ENCODE assay signal across 25 cellular contexts in genomic region chr14:42541535-42542001, GRCh38.
DNase-seq lines count a peak whose midpoint lies in the region; ATAC-seq and TF ChIP-seq lines count a peak whose summit lies in the region.
"Had no signal": no experiment of that assay in that cellular context is flagged by ENCODE, and none has a peak within 500 bp of the region (broad histone marks: within the 10 kb centered on the region; RNA-seq: fewer than 3 reads in every experiment).

No MANE protein-coding gene starts in this region.

- no peak overlapping the region for H2BK20ac ChIP-seq in IMR-90 (ENCODE audit: low read depth, low read length)

- H3K9ac ChIP-seq in IMR-90 (ENCODE audit: low read depth, low read length), result no peak overlapping the region

- dilution Hi-C loops in IMR-90 (cut with HindIII; ENCODE audit: low sequenced_read_pairs, unreplicated experiment), result no loop called here

- no peaks in the 10 kb centered on the region for H3K79me1 ChIP-seq in IMR-90 (ENCODE audit: low read depth in 1 of 2, low read length in 2 of 2)

- TF ChIP-seq RAD21 in IMR-90 (IDR thresholded peaks at IDR 0.05; ENCODE audit: low read length), result no peak

- H2BK120ac ChIP-seq in IMR-90 (ENCODE audit: low read depth, low read length), result no peak overlapping the region

- no peak overlapping the region for H3K4me3 Mint-ChIP-seq in CD8-positive, alpha-beta T cell
- H3K4me3 Mint-ChIP-seq in activated naive CD4-positive, alpha-beta T cell treated with anti-CD3 and anti-CD28 coated beads, Interleukin-2, amount 10 ng/mL, durations not matched to agents 7 days and 5 days, result no peak overlapping the region
- H3K4me3 Mint-ChIP-seq: activated naive CD4-positive, alpha-beta T cell treated with anti-CD3 and anti-CD28 coated beads, Interleukin-2, amount 50 U/mL, for 24 hours; activated T-cell treated with anti-CD3 and anti-CD28 coated beads, Interleukin-2, amount 50 U/mL, for 4 hours; immature natural killer cell had no signal

- H3K27me3 Mint-ChIP-seq in CD8-positive, alpha-beta T cell (ENCODE audit: low read depth), result no peaks in the 10 kb centered on the region
- H3K27me3 Mint-ChIP-seq in activated naive CD4-positive, alpha-beta T cell treated with anti-CD3 and anti-CD28 coated beads, Interleukin-2, amount 10 ng/mL, durations not matched to agents 7 days and 5 days, result no peaks in the 10 kb centered on the region
- H3K27me3 Mint-ChIP-seq: activated naive CD4-positive, alpha-beta T cell treated with anti-CD3 and anti-CD28 coated beads, Interleukin-2, amount 50 U/mL, for 24 hours had no signal

- H4K8ac ChIP-seq in IMR-90 (ENCODE audit: low read depth in 2 of 2, low read length in 2 of 2), result no peak overlapping the region

- H3K36me3 ChIP-seq in A673 (ENCODE audit: insufficient read depth, low read length, poor library complexity, severe bottlenecking) (no peaks in the 10 kb centered on the region), IMR-90 (ENCODE audit: control insufficient read depth, insufficient read depth, low read length) (no peaks in the 10 kb centered on the region)
- H3K36me3 ChIP-seq in CD8-positive, alpha-beta T cell (ENCODE audit: insufficient read depth, low read length), result no peaks in the 10 kb centered on the region
- H3K36me3 ChIP-seq: suprapubic skin, uterus had no signal

- H3K9me3 Mint-ChIP-seq in CD8-positive, alpha-beta T cell, result peaks cover 19% of the 10 kb centered on the region
- H3K9me3 Mint-ChIP-seq in activated naive CD4-positive, alpha-beta T cell treated with anti-CD3 and anti-CD28 coated beads, Interleukin-2, amount 10 ng/mL, durations not matched to agents 7 days and 5 days, result peaks cover 2% of the 10 kb centered on the region
- H3K9me3 Mint-ChIP-seq: activated T-cell treated with anti-CD3 and anti-CD28 coated beads, Interleukin-2, amount 50 U/mL, for 4 hours had no signal

- no peak overlapping the region for H3K4me2 ChIP-seq in IMR-90 (ENCODE audit: low read depth, low read length)

- H2AK9ac ChIP-seq in IMR-90 (replicated peaks; ENCODE audit: low read depth, low read length, poor library complexity), result no peak overlapping the region

- intact Hi-C loops in A673 (cut with micrococcal nuclease; ENCODE audit: unreplicated experiment), result no loop called here
- intact Hi-C loops in IMR-90 (cut with micrococcal nuclease), result no loop called here
- intact Hi-C loops in CD8-positive, alpha-beta T cell (cut with DNase I, micrococcal nuclease), result no loop called here

- no peaks in the 10 kb centered on the region for H3K9me1 ChIP-seq in IMR-90 (ENCODE audit: insufficient read depth, low read length)

- H3K36me3 Mint-ChIP-seq in CD8-positive, alpha-beta T cell, result no peaks in the 10 kb centered on the region
- H3K36me3 Mint-ChIP-seq in activated naive CD4-positive, alpha-beta T cell treated with anti-CD3 and anti-CD28 coated beads, Interleukin-2, amount 10 ng/mL, durations not matched to agents 7 days and 5 days, result no peaks in the 10 kb centered on the region
- H3K36me3 Mint-ChIP-seq: activated naive CD4-positive, alpha-beta T cell treated with anti-CD3 and anti-CD28 coated beads, Interleukin-2, amount 50 U/mL, for 24 hours; immature natural killer cell had no signal

- no peak overlapping the region for H3K27ac Mint-ChIP-seq in CD8-positive, alpha-beta T cell
- no peak overlapping the region for H3K27ac Mint-ChIP-seq in activated naive CD4-positive, alpha-beta T cell treated with anti-CD3 and anti-CD28 coated beads, Interleukin-2, amount 10 ng/mL, durations not matched to agents 7 days and 5 days
- H3K27ac Mint-ChIP-seq: activated naive CD4-positive, alpha-beta T cell treated with anti-CD3 and anti-CD28 coated beads, Interleukin-2, amount 50 U/mL, for 24 hours; immature natural killer cell had no signal

- H3K4ac ChIP-seq in IMR-90 (ENCODE audit: low read depth, low read length), result no peak overlapping the region

- H3K27me3 ChIP-seq in A673 (replicated peaks; ENCODE audit: insufficient read depth, low read depth, low read length, poor library complexity) (no peaks in the 10 kb centered on the region), IMR-90 (ENCODE audit: control insufficient read depth, insufficient read depth, low read length) (no peaks in the 10 kb centered on the region), foreskin keratinocyte (no peaks in the 10 kb centered on the region)
- H3K27me3 ChIP-seq in CD8-positive, alpha-beta T cell (ENCODE audit: insufficient read depth, low read length), result no peaks in the 10 kb centered on the region
- H3K27me3 ChIP-seq: suprapubic skin, uterus had no signal

- H3K4me1 Mint-ChIP-seq in CD8-positive, alpha-beta T cell (ENCODE audit: low read depth), result no peaks in the 10 kb centered on the region
- H3K4me1 Mint-ChIP-seq in activated naive CD4-positive, alpha-beta T cell treated with anti-CD3 and anti-CD28 coated beads, Interleukin-2, amount 10 ng/mL, durations not matched to agents 7 days and 5 days, result no peaks in the 10 kb centered on the region
- H3K4me1 Mint-ChIP-seq: activated naive CD4-positive, alpha-beta T cell treated with anti-CD3 and anti-CD28 coated beads, Interleukin-2, amount 50 U/mL, for 24 hours; immature natural killer cell had no signal

- no peak overlapping the region for H2BK5ac ChIP-seq in IMR-90 (ENCODE audit: low read depth, low read length, poor library complexity, severe bottlenecking)

- TF ChIP-seq POLR2A in IMR-90 (IDR thresholded peaks at IDR 0.05; ENCODE audit: low read depth, low read length), result no peak

- H3K4me3 ChIP-seq in A673 (ENCODE audit: low read depth, low read length, poor library complexity, severe bottlenecking) (no peak overlapping the region), IMR-90 (ENCODE audit: insufficient read depth, low read depth, low read length) (no peak overlapping the region)
- no peak overlapping the region for H3K4me3 ChIP-seq in CD8-positive, alpha-beta T cell (ENCODE audit: low read depth, low read length)
- H3K4me3 ChIP-seq: K562, suprapubic skin, uterus had no signal

- BruUV-seq in A673 (replicated peaks; lab: Mats Ljungman, UMichigan), result no TSS peak
- BruUV-seq in IMR-90 (replicated peaks; lab: Mats Ljungman, UMichigan), result no TSS peak

- H3K27ac ChIP-seq in A673 (ENCODE audit: low read depth, low read length, poor library complexity, severe bottlenecking) (no peak overlapping the region), IMR-90 (ENCODE audit: insufficient read depth, low read length) (no peak overlapping the region), foreskin keratinocyte (no peak overlapping the region)
- no peak overlapping the region for H3K27ac ChIP-seq in CD8-positive, alpha-beta T cell (ENCODE audit: low read depth, low read length)
- H3K27ac ChIP-seq: C4-2B, suprapubic skin, uterus had no signal

- no peak for ATAC-seq in IMR-90 (ENCODE audit: low read depth)
- peak; percentile 74 for ATAC-seq in foreskin keratinocyte
- ATAC-seq in CD8-positive, alpha-beta T cell, result no peak
- ATAC-seq in HG03354 (IDR thresholded peaks at IDR 0.05; ENCODE audit: poor library complexity, severe bottlenecking, unreplicated experiment), result no peak
- ATAC-seq: activated CD4-positive, CD25-positive, alpha-beta regulatory T cell treated with anti-CD3 and anti-CD28 coated beads, Interleukin-2, amount 50 U/mL, for 24 hours; activated T-cell treated with anti-CD3 and anti-CD28 coated beads, Interleukin-2, amount 50 U/mL, for 4 hours; K562 had no signal

- no peak overlapping the region for H2AFZ ChIP-seq in IMR-90 (replicated peaks; ENCODE audit: low read length, poor library complexity)

- DNase-seq in A673 (ENCODE audit: low spot score) (peak; percentile 75), IMR-90 (peak; percentile 69), amniotic epithelial cell (ENCODE audit: low read depth) (peak; percentile 87), foreskin keratinocyte (peak; percentile 24 to 61), NCI-H524 treated with DMSO at 0.1 percent for 48 hours (lab: John Stamatoyannopoulos, UW) (no peak)
- DNase-seq in CD8-positive, alpha-beta T cell, result no peak
- no peak for DNase-seq in activated naive CD4-positive, alpha-beta T cell treated with anti-CD3 and anti-CD28 coated beads, Interleukin-2, amount 10 ng/mL, durations not matched to agents 7 days and 5 days
- DNase-seq: activated T-cell treated with anti-CD3 and anti-CD28 coated beads, Interleukin-2, amount 50 U/mL, for 4 hours; DMS153; effector CD4-positive, alpha-beta T cell; erythroblast; GF-D8; immature natural killer cell; NCI-H1092; NCI-H2081; NK-92 treated with Interleukin-12 subunit alpha and Interleukin-12 subunit beta, amount 100 ng/mL, for 24 hours; RPMI8226; T-helper 9 cell; uterus had no signal

- no peak overlapping the region for H3K14ac ChIP-seq in IMR-90 (replicated peaks; ENCODE audit: low read depth, low read length)

- no peaks in the 10 kb centered on the region for H4K20me1 ChIP-seq in IMR-90 (ENCODE audit: insufficient read depth, low read length)

- POLR2A ChIA-PET in A673 (lab: Charles Lee; ENCODE audit: low non-redundant PET), result interaction anchor here (0.6 kb wide), 1 partner anchor 906 kb away, joined by 4 read pairs; no protein-coding TSS in a partner anchor
- POLR2A ChIA-PET in IMR-90 (lab: Charles Lee; ENCODE audit: unreplicated experiment), result no interaction called here
- POLR2A ChIA-PET in CD8-positive, alpha-beta T cell (lab: Charles Lee), result no interaction called here

- H3K56ac ChIP-seq in IMR-90 (ENCODE audit: extremely low read depth, insufficient read depth, low read length), result no peak overlapping the region

- WGBS in IMR-90 (ENCODE audit: extremely low coverage in 2 of 2, insufficient read length in 1 of 2), 2 experiments, result no CpG with 5 or more reads among the region's 3 CpGs

- CTCF ChIA-PET in A673 (lab: Charles Lee) (no interaction called here), IMR-90 (lab: Yijun Ruan, JAX) (no interaction called here)
- CTCF ChIA-PET in CD8-positive, alpha-beta T cell (lab: Charles Lee), result no interaction called here
- CTCF ChIA-PET in activated naive CD4-positive, alpha-beta T cell treated with anti-CD3 and anti-CD28 coated beads, Interleukin-2, amount 10 ng/mL, durations not matched to agents 7 days and 5 days (lab: Charles Lee), result no interaction called here

- no peak overlapping the region for H4K5ac ChIP-seq in IMR-90 (ENCODE audit: low read depth, low read length)

- no peak overlapping the region for H3K23ac ChIP-seq in IMR-90 (ENCODE audit: low read depth, low read length)

- in situ Hi-C loops in IMR-90 (cut with MboI; ENCODE audit: low sequenced_read_pairs), result no loop called here

- no peak overlapping the region for H2AK5ac ChIP-seq in IMR-90 (ENCODE audit: low read depth, low read length)

- no peaks in the 10 kb centered on the region for H3K9me3 ChIP-seq in A673 (ENCODE audit: low read depth, low read length, poor library complexity, severe bottlenecking)
- no peaks in the 10 kb centered on the region for H3K9me3 ChIP-seq in IMR-90 (ENCODE audit: control insufficient read depth, insufficient read depth, low read length)
- no peaks in the 10 kb centered on the region for H3K9me3 ChIP-seq in CD8-positive, alpha-beta T cell (ENCODE audit: low read length)
- H3K9me3 ChIP-seq: suprapubic skin, uterus had no signal

- H3K18ac ChIP-seq in IMR-90 (ENCODE audit: low read depth, low read length), result no peak overlapping the region

- no peak overlapping the region for H4K91ac ChIP-seq in IMR-90 (ENCODE audit: insufficient read depth, low read depth, low read length)

- H2BK15ac ChIP-seq in IMR-90 (ENCODE audit: low read depth, low read length), result no peak overlapping the region

- no peak for TF ChIP-seq CTCF in A673 (conservative IDR thresholded peaks at IDR 0.05; ENCODE audit: low read depth, low read length)
- TF ChIP-seq CTCF in IMR-90 (conservative IDR thresholded peaks at IDR 0.05; ENCODE audit: low read depth, low read length), result no peak
- TF ChIP-seq CTCF in foreskin keratinocyte (conservative IDR thresholded peaks at IDR 0.05), result no peak
- TF ChIP-seq CTCF in CD8-positive, alpha-beta T cell (IDR thresholded peaks at IDR 0.05), result no peak

- H3K4me1 ChIP-seq in A673 (ENCODE audit: insufficient read depth, low read length, poor library complexity, severe bottlenecking) (peaks cover 8% of the 10 kb centered on the region), IMR-90 (ENCODE audit: control insufficient read depth, insufficient read depth, low read length) (no peaks in the 10 kb centered on the region), foreskin keratinocyte (peaks cover 6% of the 10 kb centered on the region)
- no peaks in the 10 kb centered on the region for H3K4me1 ChIP-seq in CD8-positive, alpha-beta T cell (ENCODE audit: insufficient read depth, low read length)
- H3K4me1 ChIP-seq: suprapubic skin, uterus had no signal

Comparison
In these comparisons a context has a peak if more than half of its experiments do, and no peak if none do; other contexts are left out.
1. DNase-seq: peak in A673 (single experiment), IMR-90 (single experiment), amniotic epithelial cell (single experiment) and foreskin keratinocyte (2 of 2); none in CD8-positive, alpha-beta T cell (0 of 7), activated naive CD4-positive, alpha-beta T cell treated with anti-CD3 and anti-CD28 coated beads, Interleukin-2, amount 10 ng/mL, durations not matched to agents 7 days and 5 days (single experiment) and NCI-H524 treated with DMSO at 0.1 percent for 48 hours (single experiment).